In genomic region chr7:54747234-54747633, GRCh38 we compare ENCODE assay signal across 35 cellular contexts.
"Had no signal": no experiment of that assay in that cellular context is flagged by ENCODE, and none has a peak within 500 bp of the region (broad histone marks: within the 10 kb centered on the region; RNA-seq: fewer than 3 reads in every experiment).

No MANE protein-coding gene starts in this region.

- H3K4me1 ChIP-seq: adrenal gland, body of pancreas, breast epithelium had no signal

- H3K4me3 Mint-ChIP-seq: activated B cell treated with CpG ODN at 0.5 μM for 24 hours; activated CD4-positive, alpha-beta memory T cell treated with anti-CD3 and anti-CD28 coated beads for 36 hours; activated CD4-positive, alpha-beta T cell treated with anti-CD3 and anti-CD28 coated beads, Interleukin-2, amount 10 ng/mL, durations not matched to agents 24 days and 14 days; activated CD8-positive, alpha-beta T cell treated with anti-CD3 and anti-CD28 coated beads for 36 hours; activated naive CD4-positive, alpha-beta T cell treated with anti-CD3 and anti-CD28 coated beads, Interleukin-2, amount 10 ng/mL, durations not matched to agents 7 days and 5 days; activated naive CD4-positive, alpha-beta T cell treated with anti-CD3 and anti-CD28 coated beads, Interleukin-2, amount 50 U/mL, for 24 hours; activated naive CD8-positive, alpha-beta T cell treated with anti-CD3 and anti-CD28 coated beads for 36 hours; activated T-cell treated with anti-CD3 and anti-CD28 coated beads, Interleukin-2, amount 50 U/mL, for 4 hours; activated T-cell treated with anti-CD3 and anti-CD28 coated beads, Interleukin-2, amount 50 U/mL, for 72 hours; activated T-helper 1 cell treated with anti-CD3 and anti-CD28 coated beads, Interleukin-12 subunit alpha, Interleukin-12 subunit beta, Interleukin-2, Interleukin-4 antibody, amounts not matched to agents 30 ng/mL and 10 ng/mL and 1 ng/mL, durations not matched to agents 14 hours and 24 hours and 36 hours; activated T-helper 17 cell treated with anti-CD3 and anti-CD28 coated beads, Interleukin-2, amount 50 U/mL, for 72 hours; T-helper 1 cell treated with Interleukin-12 subunit alpha and Interleukin-12 subunit beta and Interleukin-4 antibody, amounts not matched to agents 30 μg/mL and 1 μg/mL, for 36 hours; T-helper 2 cell treated with Interferon-gamma antibody and Interleukin-4, amounts not matched to agents 5 μg/mL and 100 μg/mL, for 36 hours had no signal

- DNase-seq: activated B cell treated with CpG ODN at 0.5 μM for 24 hours; activated CD4-positive, alpha-beta memory T cell treated with anti-CD3 and anti-CD28 coated beads for 36 hours; activated CD4-positive, alpha-beta T cell treated with anti-CD3 and anti-CD28 coated beads for 4 hours; activated CD4-positive, alpha-beta T cell treated with anti-CD3 and anti-CD28 coated beads, Interleukin-2, amount 10 ng/mL, durations not matched to agents 24 days and 14 days; activated CD4-positive, alpha-beta T cell treated with anti-CD3 and anti-CD28 coated beads, Interleukin-2, amount 50 U/mL, for 1 hour; activated CD4-positive, alpha-beta T cell treated with anti-CD3 and anti-CD28 coated beads, Interleukin-2, amount 50 U/mL, for 4 hours; activated CD4-positive, CD25-positive, alpha-beta regulatory T cell treated with anti-CD3 and anti-CD28 coated beads, Interleukin-2, amount 50 U/mL, for 72 hours; activated CD8-positive, alpha-beta memory T cell treated with anti-CD3 and anti-CD28 coated beads, Interleukin-2, amount 50 U/mL, for 4 hours; activated CD8-positive, alpha-beta T cell treated with anti-CD3 and anti-CD28 coated beads for 36 hours; activated effector memory CD4-positive, alpha-beta T cell treated with Interleukin-2 at 50 U/mL for 16 hours; activated gamma-delta T cell; activated naive CD4-positive, alpha-beta T cell treated with anti-CD3 and anti-CD28 coated beads, Interleukin-2, amount 10 ng/mL, durations not matched to agents 7 days and 5 days; activated naive CD4-positive, alpha-beta T cell treated with Interleukin-2 at 50 U/mL for 16 hours; activated naive CD8-positive, alpha-beta T cell treated with anti-CD3 and anti-CD28 coated beads for 36 hours; activated T-cell treated with anti-CD3 and anti-CD28 coated beads for 4 hours; activated T-cell treated with anti-CD3 and anti-CD28 coated beads, Interleukin-2, amount 50 U/mL, for 1 hour; activated T-cell treated with anti-CD3 and anti-CD28 coated beads, Interleukin-2, amount 50 U/mL, for 4 hours; activated T-cell treated with anti-CD3 and anti-CD28 coated beads, Interleukin-2, amount 50 U/mL, for 72 hours; adrenal gland; amniotic stem cell; aorta; body of pancreas; brain microvascular endothelial cell; central memory CD4-positive, alpha-beta T cell; SW 1271; T-helper 1 cell; T-helper 2 cell; T-helper 9 cell had no signal

- H3K9me3 Mint-ChIP-seq: activated B cell treated with CpG ODN at 0.5 μM for 24 hours; activated CD4-positive, alpha-beta memory T cell treated with anti-CD3 and anti-CD28 coated beads for 36 hours; activated CD4-positive, alpha-beta T cell treated with anti-CD3 and anti-CD28 coated beads, Interleukin-2, amount 10 ng/mL, durations not matched to agents 24 days and 14 days; activated CD8-positive, alpha-beta T cell treated with anti-CD3 and anti-CD28 coated beads for 36 hours; activated naive CD4-positive, alpha-beta T cell treated with anti-CD3 and anti-CD28 coated beads, Interleukin-2, amount 10 ng/mL, durations not matched to agents 7 days and 5 days; activated naive CD4-positive, alpha-beta T cell treated with anti-CD3 and anti-CD28 coated beads, Interleukin-2, amount 50 U/mL, for 24 hours; activated naive CD8-positive, alpha-beta T cell treated with anti-CD3 and anti-CD28 coated beads for 36 hours; activated T-cell treated with anti-CD3 and anti-CD28 coated beads, Interleukin-2, amount 50 U/mL, for 4 hours; activated T-cell treated with anti-CD3 and anti-CD28 coated beads, Interleukin-2, amount 50 U/mL, for 72 hours; activated T-helper 1 cell treated with anti-CD3 and anti-CD28 coated beads, Interleukin-12 subunit alpha, Interleukin-12 subunit beta, Interleukin-2, Interleukin-4 antibody, amounts not matched to agents 30 ng/mL and 10 ng/mL and 1 ng/mL, durations not matched to agents 14 hours and 24 hours and 36 hours; activated T-helper 17 cell treated with anti-CD3 and anti-CD28 coated beads, Interleukin-2, amount 50 U/mL, for 72 hours; T-helper 1 cell treated with Interleukin-12 subunit alpha and Interleukin-12 subunit beta and Interleukin-4 antibody, amounts not matched to agents 30 μg/mL and 1 μg/mL, for 36 hours; T-helper 2 cell treated with Interferon-gamma antibody and Interleukin-4, amounts not matched to agents 5 μg/mL and 100 μg/mL, for 36 hours had no signal

- H3K27me3 ChIP-seq: adrenal gland, body of pancreas, brain microvascular endothelial cell, breast epithelium had no signal

- H3K27ac ChIP-seq: adrenal gland, body of pancreas, brain microvascular endothelial cell, breast epithelium, VCaP had no signal

- H3K27me3 Mint-ChIP-seq: activated B cell treated with CpG ODN at 0.5 μM for 24 hours; activated CD4-positive, alpha-beta memory T cell treated with anti-CD3 and anti-CD28 coated beads for 36 hours; activated CD4-positive, alpha-beta T cell treated with anti-CD3 and anti-CD28 coated beads, Interleukin-2, amount 10 ng/mL, durations not matched to agents 24 days and 14 days; activated CD8-positive, alpha-beta T cell treated with anti-CD3 and anti-CD28 coated beads for 36 hours; activated naive CD4-positive, alpha-beta T cell treated with anti-CD3 and anti-CD28 coated beads, Interleukin-2, amount 10 ng/mL, durations not matched to agents 7 days and 5 days; activated naive CD4-positive, alpha-beta T cell treated with anti-CD3 and anti-CD28 coated beads, Interleukin-2, amount 50 U/mL, for 24 hours; activated naive CD8-positive, alpha-beta T cell treated with anti-CD3 and anti-CD28 coated beads for 36 hours; activated T-helper 17 cell treated with anti-CD3 and anti-CD28 coated beads, Interleukin-2, amount 50 U/mL, for 72 hours had no signal

- H3K9me3 ChIP-seq: adrenal gland, body of pancreas, breast epithelium had no signal

- H3K27ac Mint-ChIP-seq: activated B cell treated with CpG ODN at 0.5 μM for 24 hours; activated CD4-positive, alpha-beta memory T cell treated with anti-CD3 and anti-CD28 coated beads for 36 hours; activated CD4-positive, alpha-beta T cell treated with anti-CD3 and anti-CD28 coated beads, Interleukin-2, amount 10 ng/mL, durations not matched to agents 24 days and 14 days; activated CD8-positive, alpha-beta T cell treated with anti-CD3 and anti-CD28 coated beads for 36 hours; activated naive CD4-positive, alpha-beta T cell treated with anti-CD3 and anti-CD28 coated beads, Interleukin-2, amount 10 ng/mL, durations not matched to agents 7 days and 5 days; activated naive CD4-positive, alpha-beta T cell treated with anti-CD3 and anti-CD28 coated beads, Interleukin-2, amount 50 U/mL, for 24 hours; activated naive CD8-positive, alpha-beta T cell treated with anti-CD3 and anti-CD28 coated beads for 36 hours; activated T-cell treated with anti-CD3 and anti-CD28 coated beads, Interleukin-2, amount 50 U/mL, for 72 hours; activated T-helper 17 cell treated with anti-CD3 and anti-CD28 coated beads, Interleukin-2, amount 50 U/mL, for 72 hours; T-helper 1 cell treated with Interleukin-12 subunit alpha and Interleukin-12 subunit beta and Interleukin-4 antibody, amounts not matched to agents 30 μg/mL and 1 μg/mL, for 36 hours; T-helper 2 cell treated with Interferon-gamma antibody and Interleukin-4, amounts not matched to agents 5 μg/mL and 100 μg/mL, for 36 hours had no signal

- ATAC-seq: activated CD8-positive, alpha-beta T cell treated with anti-CD3 and anti-CD28 coated beads for 36 hours; activated T-cell treated with anti-CD3 and anti-CD28 coated beads, Interleukin-2, amount 50 U/mL, for 4 hours; activated T-cell treated with anti-CD3 and anti-CD28 coated beads, Interleukin-2, amount 50 U/mL, for 72 hours; activated T-helper 17 cell treated with anti-CD3 and anti-CD28 coated beads, Interleukin-2, amount 50 U/mL, for 72 hours; body of pancreas had no signal

- H3K4me1 Mint-ChIP-seq: activated B cell treated with CpG ODN at 0.5 μM for 24 hours; activated naive CD4-positive, alpha-beta T cell treated with anti-CD3 and anti-CD28 coated beads, Interleukin-2, amount 10 ng/mL, durations not matched to agents 7 days and 5 days; activated naive CD4-positive, alpha-beta T cell treated with anti-CD3 and anti-CD28 coated beads, Interleukin-2, amount 50 U/mL, for 24 hours; activated naive CD8-positive, alpha-beta T cell treated with anti-CD3 and anti-CD28 coated beads for 36 hours had no signal

- H3K4me3 ChIP-seq: adrenal gland, body of pancreas, breast epithelium had no signal
